ENCODE assay signal across 14 cellular contexts in genomic region chr11:13215157-13215556, GRCh38.
A peak's percentile ranks its signal among the peaks of the same experiment; 100 is the strongest.
DNase-seq lines count a peak whose midpoint lies in the region; ATAC-seq and TF ChIP-seq lines count a peak whose summit lies in the region.
"Had no signal": no experiment of that assay in that cellular context is flagged by ENCODE, and none has a peak within 500 bp of the region (broad histone marks: within the 10 kb centered on the region; RNA-seq: fewer than 3 reads in every experiment).

No MANE protein-coding gene starts in this region.

- peak overlapping the region; percentile 100 for H3K56ac ChIP-seq in IMR-90 (ENCODE audit: extremely low read depth, insufficient read depth, low read length)

- peak; percentile 5; the same call in 1 of the 2 replicates for ATAC-seq in IMR-90 (ENCODE audit: low read depth)
- ATAC-seq: activated T-cell treated with anti-CD3 and anti-CD28 coated beads, Interleukin-2, amount 50 U/mL, for 72 hours; mucosa of descending colon; psoas muscle had no signal

- peak overlapping the region; percentile 85 for H2BK15ac ChIP-seq in IMR-90 (ENCODE audit: low read depth, low read length)

- WGBS in IMR-90 (ENCODE audit: extremely low coverage in 2 of 2, insufficient read length in 1 of 2), 2 experiments: no CpG with 5 or more reads among the region's 4 CpGs
- 97% methylated on average over 4 of the region's 4 CpGs for WGBS in suprapubic skin

- TF ChIP-seq EP300 in suprapubic skin (IDR thresholded peaks at IDR 0.05): no peak

- no peaks in the 10 kb centered on the region for H3K27me3 ChIP-seq in AG04450 (ENCODE audit: control insufficient read depth, insufficient read depth, low read length)
- no peaks in the 10 kb centered on the region for H3K27me3 ChIP-seq in IMR-90 (ENCODE audit: control insufficient read depth, insufficient read depth, low read length)
- H3K27me3 ChIP-seq in brain microvascular endothelial cell (replicated peaks): no peaks in the 10 kb centered on the region
- no peaks in the 10 kb centered on the region for H3K27me3 ChIP-seq in kidney epithelial cell (ENCODE audit: control insufficient read depth, insufficient read depth, low read length)
- no peaks in the 10 kb centered on the region for H3K27me3 ChIP-seq in suprapubic skin

- H2AK5ac ChIP-seq in IMR-90 (ENCODE audit: low read depth, low read length): peak overlapping the region; percentile 91

- H3K4me3 ChIP-seq in AG04450 (ENCODE audit: low read depth, low read length): no peak overlapping the region
- H3K4me3 ChIP-seq in IMR-90 (ENCODE audit: insufficient read depth, low read depth, low read length): no peak overlapping the region
- H3K4me3 ChIP-seq in brain microvascular endothelial cell (ENCODE audit: low read depth, low read length): no peak overlapping the region
- H3K4me3 ChIP-seq in kidney epithelial cell (ENCODE audit: low read depth, low read length): no peak overlapping the region
- H3K4me3 ChIP-seq in suprapubic skin: no peak overlapping the region
- H3K4me3 ChIP-seq: mucosa of descending colon, psoas muscle had no signal

- peak overlapping the region; percentile 98 for H4K91ac ChIP-seq in IMR-90 (ENCODE audit: insufficient read depth, low read depth, low read length)

- dilution Hi-C loops in IMR-90 (cut with HindIII; ENCODE audit: low sequenced_read_pairs, unreplicated experiment): no loop called here

- peak overlapping the region; percentile 30; the same call in 1 of the 2 replicates for H3K4me2 ChIP-seq in IMR-90 (ENCODE audit: low read depth, low read length)

- H4K5ac ChIP-seq in IMR-90 (ENCODE audit: low read depth, low read length): peak overlapping the region; percentile 79; the same call in 1 of the 2 replicates

- intact Hi-C loops in IMR-90 (cut with micrococcal nuclease): no loop called here

- in situ Hi-C loops in IMR-90 (cut with MboI; ENCODE audit: low sequenced_read_pairs) (no loop called here), brain microvascular endothelial cell (cut with HindIII; ENCODE audit: low pct_ligation_motif_present, low sequenced_read_pairs) (loop anchor here (25.0 kb wide), 1 partner anchor 122 kb away; no protein-coding TSS in a partner anchor), G401 (cut with HindIII; ENCODE audit: low sequenced_read_pairs) (no loop called here)

- H3K79me1 ChIP-seq in IMR-90 (ENCODE audit: low read depth in 1 of 2, low read length in 2 of 2): no peaks in the 10 kb centered on the region; a peak in 1 of 4 replicates

- no peaks in the 10 kb centered on the region for H3K9me3 ChIP-seq in AG04450 (ENCODE audit: control insufficient read depth, insufficient read depth, low read length)
- no peaks in the 10 kb centered on the region for H3K9me3 ChIP-seq in IMR-90 (ENCODE audit: control insufficient read depth, insufficient read depth, low read length)
- no peaks in the 10 kb centered on the region for H3K9me3 ChIP-seq in suprapubic skin
- H3K9me3 ChIP-seq: mucosa of descending colon, psoas muscle had no signal

- H4K8ac ChIP-seq in IMR-90 (ENCODE audit: low read depth in 2 of 2, low read length in 2 of 2): peak overlapping the region; percentile 90 to 99

- H2BK120ac ChIP-seq in IMR-90 (ENCODE audit: low read depth, low read length): peak overlapping the region; percentile 100

- H3K4me1 ChIP-seq in IMR-90 (ENCODE audit: control insufficient read depth, insufficient read depth, low read length): peaks cover 18% of the 10 kb centered on the region
- no peaks in the 10 kb centered on the region for H3K4me1 ChIP-seq in suprapubic skin
- H3K4me1 ChIP-seq: psoas muscle had no signal

- peak overlapping the region; percentile 56 for H2AK9ac ChIP-seq in IMR-90 (replicated peaks; ENCODE audit: low read depth, low read length, poor library complexity)

- H3K18ac ChIP-seq in IMR-90 (ENCODE audit: low read depth, low read length): peak overlapping the region; percentile 78; the same call in 1 of the 2 replicates

- H3K27ac ChIP-seq in AG04450 (ENCODE audit: low read depth, low read length) (peak overlapping the region; percentile 100), IMR-90 (ENCODE audit: insufficient read depth, low read length) (peak overlapping the region; percentile 83), brain microvascular endothelial cell (peak overlapping the region; percentile 98), suprapubic skin (no peak overlapping the region)
- H3K27ac ChIP-seq: psoas muscle had no signal

- H4K20me1 ChIP-seq in IMR-90 (ENCODE audit: insufficient read depth, low read length): no peaks in the 10 kb centered on the region

- H2BK20ac ChIP-seq in IMR-90 (ENCODE audit: low read depth, low read length): peak overlapping the region; percentile 100

- TF ChIP-seq POLR2A in IMR-90 (IDR thresholded peaks at IDR 0.05; ENCODE audit: low read depth, low read length): no peak
- no peak for TF ChIP-seq POLR2A in suprapubic skin (IDR thresholded peaks at IDR 0.05)

- peak overlapping the region; percentile 82 for H3K14ac ChIP-seq in IMR-90 (replicated peaks; ENCODE audit: low read depth, low read length)

- BruUV-seq in IMR-90 (replicated peaks; lab: Mats Ljungman, UMichigan): no TSS peak

- H3K4ac ChIP-seq in IMR-90 (ENCODE audit: low read depth, low read length): peak overlapping the region; percentile 100

- DNase-seq in AG04450 (ENCODE audit: low read depth, low spot score): peak; percentile 57
- DNase-seq in IMR-90: peak; percentile 95
- peak; percentile 83 for DNase-seq in brain microvascular endothelial cell
- peak; percentile 72 for DNase-seq in kidney epithelial cell (ENCODE audit: low read depth)
- no peak for DNase-seq in suprapubic skin (ENCODE audit: low spot score in 2 of 2)
- no peak for DNase-seq in NK-92 treated with Interleukin-12 subunit alpha and Interleukin-12 subunit beta, amount 100 ng/mL, for 24 hours (lab: John Stamatoyannopoulos, UW)
- DNase-seq in G401 (ENCODE audit: low spot score): no peak
- DNase-seq in NCI-H2171 treated with DMSO at 0.1 percent for 48 hours (lab: John Stamatoyannopoulos, UW): no peak
- DNase-seq: activated T-cell treated with anti-CD3 and anti-CD28 coated beads, Interleukin-2, amount 50 U/mL, for 72 hours; endodermal cell; mucosa of descending colon; NCI-H187; psoas muscle; stimulated activated CD4-positive, alpha-beta T cell treated with anti-CD3 and anti-CD28 coated beads, Interleukin-2, amount 100 ng/mL, for 48 hours had no signal

- H2BK5ac ChIP-seq in IMR-90 (ENCODE audit: low read depth, low read length, poor library complexity, severe bottlenecking): peak overlapping the region; percentile 100

- peak overlapping the region; percentile 4; the same call in 1 of the 2 replicates for H3K9ac ChIP-seq in IMR-90 (ENCODE audit: low read depth, low read length)

- H3K23ac ChIP-seq in IMR-90 (ENCODE audit: low read depth, low read length): peak overlapping the region; percentile 100

- peaks cover 20% of the 10 kb centered on the region for H3K9me1 ChIP-seq in IMR-90 (ENCODE audit: insufficient read depth, low read length)

- H2AFZ ChIP-seq in IMR-90 (replicated peaks; ENCODE audit: low read length, poor library complexity): peak overlapping the region; percentile 33

- no peak for TF ChIP-seq RAD21 in IMR-90 (IDR thresholded peaks at IDR 0.05; ENCODE audit: low read length)

- POLR2A ChIA-PET in AG04450 (lab: Yijun Ruan, JAX) (interaction anchor here (0.6 to 1.6 kb wide), 2 partner anchors 130 to 909 kb away, joined by 3 to 4 read pairs; no protein-coding TSS in a partner anchor), IMR-90 (lab: Charles Lee; ENCODE audit: unreplicated experiment) (no interaction called here)

- H3K36me3 ChIP-seq in IMR-90 (ENCODE audit: control insufficient read depth, insufficient read depth, low read length) (no peaks in the 10 kb centered on the region), brain microvascular endothelial cell (replicated peaks) (no peaks in the 10 kb centered on the region), kidney epithelial cell (ENCODE audit: control insufficient read depth, insufficient read depth, low read length) (no peaks in the 10 kb centered on the region), suprapubic skin (no peaks in the 10 kb centered on the region)

- CTCF ChIA-PET in AG04450 (lab: Charles Lee): interaction anchor here (0.6 to 6.4 kb wide), 5 partner anchors 22 to 251 kb away, joined by 3 to 52 read pairs (median 10); no protein-coding TSS in a partner anchor
- CTCF ChIA-PET in IMR-90 (lab: Yijun Ruan, JAX): interaction anchor here (0.7 to 3.2 kb wide), 5 partner anchors 24 to 171 kb away, joined by 3 to 13 read pairs (median 5); no protein-coding TSS in a partner anchor

- TF ChIP-seq CTCF in AG04450 (IDR thresholded peaks at IDR 0.05; ENCODE audit: low read depth, low read length) (no peak), IMR-90 (conservative IDR thresholded peaks at IDR 0.05; ENCODE audit: low read depth, low read length) (no peak), brain microvascular endothelial cell (IDR thresholded peaks at IDR 0.05; ENCODE audit: low read depth, low read length, missing control alignments) (no peak), kidney epithelial cell (IDR thresholded peaks at IDR 0.05; ENCODE audit: insufficient read depth, low read length, poor library complexity, severe bottlenecking) (no peak), suprapubic skin (IDR thresholded peaks at IDR 0.05) (no peak)

TF ChIP-seq in IMR-90, 13 proteins besides CTCF, POLR2A, EP300 and RAD21 (continues in another document):
- TF ChIP-seq CEBPB (IDR thresholded peaks at IDR 0.05; ENCODE audit: low read depth, low read length): peak; percentile 56; the same call in 1 of the 2 replicates
- no peak for TF ChIP-seq NFE2L2 (IDR thresholded peaks at IDR 0.05; ENCODE audit: low read depth, low read length)
- TF ChIP-seq BHLHE40 (IDR thresholded peaks at IDR 0.05; ENCODE audit: low read depth, low read length): peak; percentile 27; the same call in 1 of the 2 replicates
- no peak for TF ChIP-seq ELK1 (IDR thresholded peaks at IDR 0.05; ENCODE audit: borderline replicate concordance, low read depth, low read length)
- no peak for TF ChIP-seq RCOR1 (IDR thresholded peaks at IDR 0.05; ENCODE audit: insufficient replicate concordance, low read length)
- no peak; the same call in 1 of the 2 replicates for TF ChIP-seq SMC3 (IDR thresholded peaks at IDR 0.05; ENCODE audit: low read depth, low read length)
- no peak for TF ChIP-seq CHD1 (IDR thresholded peaks at IDR 0.05; ENCODE audit: low read depth, low read length)

Comparison
In these comparisons a context has a peak if more than half of its experiments do, and no peak if none do; other contexts are left out.
1. DNase-seq: peak in AG04450 (single experiment), IMR-90 (single experiment), brain microvascular endothelial cell (single experiment) and kidney epithelial cell (single experiment); none in suprapubic skin (0 of 2), NK-92 treated with Interleukin-12 subunit alpha and Interleukin-12 subunit beta, amount 100 ng/mL, for 24 hours (single experiment), G401 (single experiment) and NCI-H2171 treated with DMSO at 0.1 percent for 48 hours (single experiment).